17 cellular contexts compared by ENCODE assay signal in genomic region chr5:14659821-14660607, GRCh38. TPM values are rescaled to one million over a fixed set of nuclear protein-coding genes. Genes with fewer than 3 reads are reported as not detected.
DNase-seq lines count a peak whose midpoint lies in the region; ATAC-seq and TF ChIP-seq lines count a peak whose summit lies in the region.
"Had no signal": no experiment of that assay in that cellular context is flagged by ENCODE, and none has a peak within 500 bp of the region (broad histone marks: within the 10 kb centered on the region; RNA-seq: fewer than 3 reads in every experiment).

No MANE protein-coding gene starts in this region.

- ATAC-seq in activated naive CD8-positive, alpha-beta T cell treated with anti-CD3 and anti-CD28 coated beads, Interleukin-2, amount 10 ng/mL, durations not matched to agents 7 days and 5 days (ENCODE audit: low read depth), result no peak

- TF ChIP-seq CTCF in adrenal gland (IDR thresholded peaks at IDR 0.05) (no peak), fibroblast of pulmonary artery (IDR thresholded peaks at IDR 0.05; ENCODE audit: low read length, missing control alignments) (no peak), suprapubic skin (IDR thresholded peaks at IDR 0.05) (no peak), mesothelial cell of epicardium (IDR thresholded peaks at IDR 0.05; ENCODE audit: unreplicated experiment) (no peak)

- TF ChIP-seq POLR2A in adrenal gland (IDR thresholded peaks at IDR 0.05) (no peak), suprapubic skin (IDR thresholded peaks at IDR 0.05) (no peak)

- no peaks in the 10 kb centered on the region for H3K27me3 Mint-ChIP-seq in activated naive CD8-positive, alpha-beta T cell treated with anti-CD3 and anti-CD28 coated beads, Interleukin-2, amount 10 ng/mL, durations not matched to agents 7 days and 5 days
- no peaks in the 10 kb centered on the region for H3K27me3 Mint-ChIP-seq in activated naive CD8-positive, alpha-beta T cell treated with anti-CD3 and anti-CD28 coated beads for 36 hours
- H3K27me3 Mint-ChIP-seq in CD8-positive, alpha-beta memory T cell, result peaks cover 0 to 2% of the 10 kb centered on the region in 2 donors
- H3K27me3 Mint-ChIP-seq in mesothelial cell of epicardium (ENCODE audit: low read depth), result peaks cover 1% of the 10 kb centered on the region
- H3K27me3 Mint-ChIP-seq: IgD-negative memory B cell had no signal

- peaks cover 20% of the 10 kb centered on the region for H3K36me3 Mint-ChIP-seq in activated naive CD8-positive, alpha-beta T cell treated with anti-CD3 and anti-CD28 coated beads, Interleukin-2, amount 10 ng/mL, durations not matched to agents 7 days and 5 days
- H3K36me3 Mint-ChIP-seq in activated naive CD8-positive, alpha-beta T cell treated with anti-CD3 and anti-CD28 coated beads for 36 hours, result peaks cover 34% of the 10 kb centered on the region
- H3K36me3 Mint-ChIP-seq in CD8-positive, alpha-beta memory T cell, result peaks cover 0 to 6% (median 0%) of the 10 kb centered on the region in 3 donors
- no peaks in the 10 kb centered on the region for H3K36me3 Mint-ChIP-seq in mesothelial cell of epicardium
- H3K36me3 Mint-ChIP-seq: IgD-negative memory B cell had no signal

- peak overlapping the region in 2 of 5 donors; percentile 29 to 37 for H3K27ac ChIP-seq in adrenal gland
- peak overlapping the region; percentile 59 for H3K27ac ChIP-seq in suprapubic skin
- no peak overlapping the region for H3K27ac ChIP-seq in CD8-positive, alpha-beta memory T cell (ENCODE audit: low read depth, low read length)
- H3K27ac ChIP-seq: spleen had no signal

- H3K27me3 ChIP-seq in adrenal gland (no peaks in the 10 kb centered on the region), suprapubic skin (no peaks in the 10 kb centered on the region)
- no peaks in the 10 kb centered on the region for H3K27me3 ChIP-seq in CD8-positive, alpha-beta memory T cell (ENCODE audit: insufficient read depth, low read length, poor library complexity, severe bottlenecking)
- H3K27me3 ChIP-seq: spleen had no signal

- H3K4me1 ChIP-seq in adrenal gland (replicated peaks in 1 of 2) (peaks cover 0 to 9% of the 10 kb centered on the region in 2 donors), suprapubic skin (peaks cover 19% of the 10 kb centered on the region)
- peaks cover 14% of the 10 kb centered on the region for H3K4me1 ChIP-seq in CD8-positive, alpha-beta memory T cell (ENCODE audit: insufficient read depth, low read length)

- H3K4me3 ChIP-seq in adrenal gland (no peak overlapping the region), fibroblast of pulmonary artery (replicated peaks; ENCODE audit: low read depth, low read length) (no peak overlapping the region), suprapubic skin (no peak overlapping the region)
- H3K4me3 ChIP-seq in CD8-positive, alpha-beta memory T cell (ENCODE audit: low read length), result no peak overlapping the region
- H3K4me3 ChIP-seq: spleen had no signal

- no peak for TF ChIP-seq EP300 in suprapubic skin (IDR thresholded peaks at IDR 0.05)

- H3K4me1 Mint-ChIP-seq in activated naive CD8-positive, alpha-beta T cell treated with anti-CD3 and anti-CD28 coated beads, Interleukin-2, amount 10 ng/mL, durations not matched to agents 7 days and 5 days, result peaks cover 40% of the 10 kb centered on the region
- peaks cover 58% of the 10 kb centered on the region for H3K4me1 Mint-ChIP-seq in activated naive CD8-positive, alpha-beta T cell treated with anti-CD3 and anti-CD28 coated beads for 36 hours
- peaks cover 21 to 64% (median 54%) of the 10 kb centered on the region in 3 donors for H3K4me1 Mint-ChIP-seq in CD8-positive, alpha-beta memory T cell
- H3K4me1 Mint-ChIP-seq in mesothelial cell of epicardium, result peaks cover 11% of the 10 kb centered on the region

- POLR2A ChIA-PET in activated naive CD8-positive, alpha-beta T cell treated with anti-CD3 and anti-CD28 coated beads, Interleukin-2, amount 10 ng/mL, durations not matched to agents 7 days and 5 days (lab: Charles Lee), result interaction anchor here (0.6 kb wide), 1 partner anchor 302 kb away, joined by 3 read pairs; no protein-coding TSS in a partner anchor
- POLR2A ChIA-PET in CD8-positive, alpha-beta memory T cell (lab: Charles Lee), result no interaction called here

- intact Hi-C loops in adrenal gland (cut with DNase I), result loop anchor here in 1 of 2 donors (10.0 kb wide), 1 partner anchor 675 kb away; no protein-coding TSS in a partner anchor

- no peaks in the 10 kb centered on the region for H3K36me3 ChIP-seq in adrenal gland (replicated peaks in 1 of 2)
- no peaks in the 10 kb centered on the region for H3K36me3 ChIP-seq in suprapubic skin
- H3K36me3 ChIP-seq in CD8-positive, alpha-beta memory T cell (ENCODE audit: insufficient read depth, low read length), result no peaks in the 10 kb centered on the region
- H3K36me3 ChIP-seq: spleen had no signal

- peaks cover 3% of the 10 kb centered on the region for H3K9me3 Mint-ChIP-seq in activated naive CD8-positive, alpha-beta T cell treated with anti-CD3 and anti-CD28 coated beads, Interleukin-2, amount 10 ng/mL, durations not matched to agents 7 days and 5 days
- peaks cover 6% of the 10 kb centered on the region for H3K9me3 Mint-ChIP-seq in activated naive CD8-positive, alpha-beta T cell treated with anti-CD3 and anti-CD28 coated beads for 36 hours
- no peaks in the 10 kb centered on the region for H3K9me3 Mint-ChIP-seq in CD8-positive, alpha-beta memory T cell
- H3K9me3 Mint-ChIP-seq in mesothelial cell of epicardium, result no peaks in the 10 kb centered on the region
- H3K9me3 Mint-ChIP-seq: IgD-negative memory B cell had no signal

- H3K9me3 ChIP-seq in adrenal gland (replicated peaks in 1 of 3), result no peaks in the 10 kb centered on the region
- H3K9me3 ChIP-seq in suprapubic skin, result no peaks in the 10 kb centered on the region
- H3K9me3 ChIP-seq in CD8-positive, alpha-beta memory T cell (ENCODE audit: low read length), result no peaks in the 10 kb centered on the region
- H3K9me3 ChIP-seq: spleen had no signal

- WGBS in adrenal gland, 4 donors, result 52 to 66% (median 64%) methylated on average over 3 of the region's 3 CpGs
- 76% methylated on average over 3 of the region's 3 CpGs for WGBS in suprapubic skin

- H3K4me3 Mint-ChIP-seq in activated naive CD8-positive, alpha-beta T cell treated with anti-CD3 and anti-CD28 coated beads, Interleukin-2, amount 10 ng/mL, durations not matched to agents 7 days and 5 days, result no peak overlapping the region
- H3K4me3 Mint-ChIP-seq in activated naive CD8-positive, alpha-beta T cell treated with anti-CD3 and anti-CD28 coated beads for 36 hours, result no peak overlapping the region
- no peak overlapping the region for H3K4me3 Mint-ChIP-seq in CD8-positive, alpha-beta memory T cell
- no peak overlapping the region for H3K4me3 Mint-ChIP-seq in mesothelial cell of epicardium

- DNase-seq in activated naive CD8-positive, alpha-beta T cell treated with anti-CD3 and anti-CD28 coated beads, Interleukin-2, amount 10 ng/mL, durations not matched to agents 7 days and 5 days, result no peak
- DNase-seq in activated naive CD8-positive, alpha-beta T cell treated with anti-CD3 and anti-CD28 coated beads for 36 hours, result no peak
- DNase-seq in adrenal gland (peak in 6 of 7 donors; percentile 54 to 67 (median 64)), fibroblast of pulmonary artery (ENCODE audit: low read depth) (peak; percentile 59), suprapubic skin (ENCODE audit: low spot score in 2 of 2) (no peak), mesothelial cell of epicardium (ENCODE audit: low spot score in 2 of 2, unreplicated experiment in 2 of 2) (no peak), hepatic stellate cell (ENCODE audit: low spot score) (no peak)
- no peak for DNase-seq in CD8-positive, alpha-beta memory T cell
- DNase-seq: activated CD4-positive, alpha-beta T cell treated with anti-CD3 and anti-CD28 coated beads, Interleukin-2, amount 50 U/mL, for 48 hours; activated effector memory CD4-positive, alpha-beta T cell treated with Interleukin-2 at 50 U/mL for 16 hours; DMS153; NCI-H1436 treated with DMSO at 0.1 percent for 48 hours; NCI-H526; occipital lobe; spleen; T1000 had no signal

- CTCF ChIA-PET in CD8-positive, alpha-beta memory T cell (lab: Charles Lee), result interaction anchor here (1.5 to 5.2 kb wide), 3 partner anchors 10 to 261 kb away, joined by 3 to 27 read pairs (median 4); no protein-coding TSS in a partner anchor

- peak overlapping the region; percentile 13 for H3K27ac Mint-ChIP-seq in activated naive CD8-positive, alpha-beta T cell treated with anti-CD3 and anti-CD28 coated beads, Interleukin-2, amount 10 ng/mL, durations not matched to agents 7 days and 5 days
- H3K27ac Mint-ChIP-seq in activated naive CD8-positive, alpha-beta T cell treated with anti-CD3 and anti-CD28 coated beads for 36 hours, result no peak overlapping the region
- H3K27ac Mint-ChIP-seq in CD8-positive, alpha-beta memory T cell, result peak overlapping the region in 1 of 8 donors; percentile 42
- H3K27ac Mint-ChIP-seq in mesothelial cell of epicardium, result no peak overlapping the region
- H3K27ac Mint-ChIP-seq: IgD-negative memory B cell had no signal

RNA-seq across cellular contexts. Expression of gene OTULIN, which starts 4.5 kb away (rescaled TPM):
- 10 to 100 TPM; 82.7 to 86.6 TPM for total RNA-seq in activated naive CD8-positive, alpha-beta T cell treated with anti-CD3 and anti-CD28 coated beads, Interleukin-2, amount 10 ng/mL, durations not matched to agents 7 days and 5 days
- 10 to 100 TPM; 68.9 TPM for total RNA-seq in activated naive CD8-positive, alpha-beta T cell treated with anti-CD3 and anti-CD28 coated beads for 36 hours
- total RNA-seq in adrenal gland, result 10 to 100 TPM in 7 of 8 donors, 1 to 10 TPM in 1; 5.6 to 40.8 (median 22.1) TPM
- polyA plus RNA-seq in adrenal gland, result 1 to 10 TPM; 2.8 to 6.4 (median 5.0) TPM
- 100 to 1,000 TPM in 1 of 4 donors, 10 to 100 TPM in 3; 44.8 to 155 (median 62.5) TPM for total RNA-seq in suprapubic skin
- total RNA-seq in CD8-positive, alpha-beta memory T cell, result 10 to 100 TPM; 86.2 to 87.6 TPM
- polyA plus RNA-seq in CD8-positive, alpha-beta memory T cell, result 28.1 TPM
- 25.1 to 28.7 TPM (median 27.4 TPM) in 3 replicates for total RNA-seq in mesothelial cell of epicardium

Comparison
In these comparisons a context has a peak if more than half of its experiments do, and no peak if none do; other contexts are left out.
1. DNase-seq: peak in adrenal gland (6 of 7) and fibroblast of pulmonary artery (single experiment); none in activated naive CD8-positive, alpha-beta T cell treated with anti-CD3 and anti-CD28 coated beads, Interleukin-2, amount 10 ng/mL, durations not matched to agents 7 days and 5 days (single experiment), activated naive CD8-positive, alpha-beta T cell treated with anti-CD3 and anti-CD28 coated beads for 36 hours (single experiment), suprapubic skin (0 of 2), CD8-positive, alpha-beta memory T cell (0 of 5), mesothelial cell of epicardium (0 of 2) and hepatic stellate cell (single experiment).